22 cellular contexts compared by ENCODE assay signal in the genomic region with DNA sequence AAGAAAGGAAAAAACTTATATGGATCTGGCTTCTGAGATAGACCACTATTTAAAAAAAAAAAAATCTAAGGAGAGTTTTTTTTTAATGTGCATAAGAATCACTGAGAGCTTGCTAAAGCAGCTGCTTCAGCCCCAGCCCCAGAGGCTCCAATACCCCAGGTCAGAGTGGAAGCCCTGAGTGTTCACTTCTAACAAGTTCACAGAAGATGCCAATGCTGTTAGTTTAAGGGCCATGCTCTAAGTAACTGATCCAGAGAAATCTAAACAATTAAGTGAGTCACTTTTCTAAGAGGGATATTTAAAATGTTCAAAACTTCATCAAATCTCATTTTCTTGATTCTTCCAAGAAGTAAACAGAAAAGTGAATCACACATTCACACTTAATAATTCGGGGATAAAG.
"Had no signal": no experiment of that assay in that cellular context is flagged by ENCODE, and none has a peak within 500 bp of the region (broad histone marks: within the 10 kb centered on the region; RNA-seq: fewer than 3 reads in every experiment).

No MANE protein-coding gene starts in this region.

- H3K9me3 Mint-ChIP-seq: activated CD4-positive, alpha-beta T cell treated with anti-CD3 and anti-CD28 coated beads, Interleukin-2, amount 10 ng/mL, durations not matched to agents 24 days and 14 days; activated naive CD4-positive, alpha-beta T cell treated with anti-CD3 and anti-CD28 coated beads for 36 hours; activated T-cell treated with anti-CD3 and anti-CD28 coated beads, Interleukin-2, amount 50 U/mL, for 24 hours; activated T-helper 2 cell treated with anti-CD3 and anti-CD28 coated beads, Interferon-gamma antibody, Interleukin-2, Interleukin-4, amounts not matched to agents 10 μg/mL and 5 μg/mL and 100 μg/mL, durations not matched to agents 14 hours and 24 hours and 36 hours; mesothelial cell of epicardium; natural killer cell treated with Interleukin-12 subunit alpha and Interleukin-12 subunit beta and Interleukin-15 and Interleukin-18, amount 100 ng/mL, for 72 hours; stimulated activated naive B cell treated with anti-CD40 and anti-IgM and Interleukin-4, amounts not matched to agents 10 μg/mL and 1 μg/mL and 100 μg/mL, for 72 hours; T-cell had no signal

- H3K4me3 ChIP-seq: breast epithelium, lower lobe of right lung, sigmoid colon, upper lobe of right lung had no signal

- H2AFZ ChIP-seq: parathyroid adenoma had no signal

- H3K27me3 ChIP-seq: breast epithelium, sigmoid colon, upper lobe of right lung had no signal

- H3K27ac Mint-ChIP-seq: activated CD4-positive, alpha-beta T cell treated with anti-CD3 and anti-CD28 coated beads, Interleukin-2, amount 10 ng/mL, durations not matched to agents 24 days and 14 days; activated CD8-positive, alpha-beta T cell treated with anti-CD3 and anti-CD28 coated beads, Interleukin-2, amount 10 ng/mL, durations not matched to agents 7 days and 5 days; activated naive CD4-positive, alpha-beta T cell treated with anti-CD3 and anti-CD28 coated beads for 36 hours; activated T-cell treated with anti-CD3 and anti-CD28 coated beads, Interleukin-2, amount 50 U/mL, for 24 hours; activated T-helper 2 cell treated with anti-CD3 and anti-CD28 coated beads, Interferon-gamma antibody, Interleukin-2, Interleukin-4, amounts not matched to agents 10 μg/mL and 5 μg/mL and 100 μg/mL, durations not matched to agents 14 hours and 24 hours and 36 hours; mesothelial cell of epicardium; natural killer cell treated with Interleukin-12 subunit alpha and Interleukin-12 subunit beta and Interleukin-15 and Interleukin-18, amount 100 ng/mL, for 72 hours; stimulated activated naive B cell treated with anti-CD40 and anti-IgM and Interleukin-4, amounts not matched to agents 10 μg/mL and 1 μg/mL and 100 μg/mL, for 72 hours; T-cell had no signal

- H3K79me2 ChIP-seq: parathyroid adenoma had no signal

- H3K9me3 ChIP-seq: breast epithelium, lower lobe of right lung, sigmoid colon, upper lobe of right lung had no signal

- H3K4me1 Mint-ChIP-seq: stimulated activated naive B cell treated with anti-CD40 and anti-IgM and Interleukin-4, amounts not matched to agents 10 μg/mL and 1 μg/mL and 100 μg/mL, for 72 hours had no signal

- H3K4me3 Mint-ChIP-seq: activated CD4-positive, alpha-beta T cell treated with anti-CD3 and anti-CD28 coated beads, Interleukin-2, amount 10 ng/mL, durations not matched to agents 24 days and 14 days; activated CD8-positive, alpha-beta T cell treated with anti-CD3 and anti-CD28 coated beads, Interleukin-2, amount 10 ng/mL, durations not matched to agents 7 days and 5 days; activated naive CD4-positive, alpha-beta T cell treated with anti-CD3 and anti-CD28 coated beads for 36 hours; activated T-cell treated with anti-CD3 and anti-CD28 coated beads, Interleukin-2, amount 50 U/mL, for 24 hours; mesothelial cell of epicardium; natural killer cell treated with Interleukin-12 subunit alpha and Interleukin-12 subunit beta and Interleukin-15 and Interleukin-18, amount 100 ng/mL, for 72 hours; stimulated activated naive B cell treated with anti-CD40 and anti-IgM and Interleukin-4, amounts not matched to agents 10 μg/mL and 1 μg/mL and 100 μg/mL, for 72 hours; T-cell had no signal

- H3K36me3 Mint-ChIP-seq: mesothelial cell of epicardium had no signal

- H3K27ac ChIP-seq: breast epithelium, lower lobe of right lung, parathyroid adenoma, sigmoid colon, upper lobe of right lung had no signal

- H3K27me3 Mint-ChIP-seq: activated CD4-positive, alpha-beta T cell treated with anti-CD3 and anti-CD28 coated beads, Interleukin-2, amount 10 ng/mL, durations not matched to agents 24 days and 14 days; activated T-cell treated with anti-CD3 and anti-CD28 coated beads, Interleukin-2, amount 50 U/mL, for 24 hours; natural killer cell treated with Interleukin-12 subunit alpha and Interleukin-12 subunit beta and Interleukin-15 and Interleukin-18, amount 100 ng/mL, for 72 hours; stimulated activated naive B cell treated with anti-CD40 and anti-IgM and Interleukin-4, amounts not matched to agents 10 μg/mL and 1 μg/mL and 100 μg/mL, for 72 hours; T-cell had no signal

- DNase-seq: activated CD4-positive, alpha-beta T cell treated with anti-CD3 and anti-CD28 coated beads, Interleukin-2, amount 10 ng/mL, durations not matched to agents 24 days and 14 days; activated CD4-positive, CD25-positive, alpha-beta regulatory T cell; activated CD8-positive, alpha-beta T cell treated with anti-CD3 and anti-CD28 coated beads, Interleukin-2, amount 10 ng/mL, durations not matched to agents 7 days and 5 days; activated naive CD4-positive, alpha-beta T cell treated with anti-CD3 and anti-CD28 coated beads for 36 hours; activated T-cell treated with anti-CD3 and anti-CD28 coated beads, Interleukin-2, amount 50 U/mL, for 24 hours; aorta; cortex of kidney; foreskin melanocyte; glutamatergic neuron; hippocampal formation; lower lobe of right lung; sigmoid colon; stimulated activated naive B cell treated with anti-CD40 and anti-IgM and Interleukin-4, amounts not matched to agents 10 μg/mL and 1 μg/mL and 100 μg/mL, for 72 hours; T-cell; T-helper 9 cell; upper lobe of right lung had no signal

- H3K36me3 ChIP-seq: lower lobe of right lung had no signal

- H3K4me1 ChIP-seq: breast epithelium, lower lobe of right lung, parathyroid adenoma, sigmoid colon, upper lobe of right lung had no signal

- H3K9ac ChIP-seq: parathyroid adenoma had no signal

- ATAC-seq: activated CD8-positive, alpha-beta T cell treated with anti-CD3 and anti-CD28 coated beads, Interleukin-2, amount 10 ng/mL, durations not matched to agents 7 days and 5 days; esophagus mucosa; lower lobe of right lung; natural killer cell treated with Interleukin-12 subunit alpha and Interleukin-12 subunit beta and Interleukin-15 and Interleukin-18, amount 100 ng/mL, for 72 hours; stimulated activated naive B cell treated with anti-CD40 and anti-IgM and Interleukin-4, amounts not matched to agents 10 μg/mL and 1 μg/mL and 100 μg/mL, for 72 hours; T-cell; upper lobe of right lung had no signal
